In the genomic region with DNA sequence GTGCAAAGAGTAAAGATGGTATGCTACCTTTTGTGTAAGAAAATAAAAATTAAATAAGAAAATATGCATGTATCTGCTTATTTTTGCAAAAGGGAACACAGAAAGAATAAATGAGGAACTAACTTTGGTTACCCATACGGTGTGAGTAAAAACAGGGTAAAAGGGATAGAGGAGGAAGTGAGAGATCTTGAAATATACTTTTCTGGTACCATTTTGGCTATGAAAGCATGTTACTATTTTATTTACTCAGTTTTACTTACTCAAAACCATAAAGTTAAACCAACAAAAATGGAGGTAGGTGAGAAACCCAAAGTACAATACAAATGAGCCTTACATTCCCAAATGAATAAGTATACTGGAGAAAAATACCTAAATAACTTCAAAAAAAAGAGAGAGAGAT, we compare ENCODE assay signal across 15 cellular contexts.
"Had no signal": no experiment of that assay in that cellular context is flagged by ENCODE, and none has a peak within 500 bp of the region (broad histone marks: within the 10 kb centered on the region; RNA-seq: fewer than 3 reads in every experiment).

No MANE protein-coding gene starts in this region.

- H3K9me3 ChIP-seq: ascending aorta, right lobe of liver had no signal

- H3K27me3 ChIP-seq: ascending aorta, dorsolateral prefrontal cortex, right lobe of liver had no signal

- ATAC-seq: activated CD8-positive, alpha-beta T cell treated with anti-CD3 and anti-CD28 coated beads, Interleukin-2, amount 10 ng/mL, durations not matched to agents 7 days and 5 days; activated naive CD8-positive, alpha-beta T cell treated with anti-CD3 and anti-CD28 coated beads, Interleukin-2, amount 50 U/mL, for 24 hours; psoas muscle; right lobe of liver had no signal

- DNase-seq: activated CD4-positive, alpha-beta T cell treated with anti-CD3 and anti-CD28 coated beads for 48 hours; activated CD8-positive, alpha-beta memory T cell treated with anti-CD3 and anti-CD28 coated beads, Interleukin-2, amount 50 U/mL, for 48 hours; activated CD8-positive, alpha-beta T cell treated with anti-CD3 and anti-CD28 coated beads, Interleukin-2, amount 10 ng/mL, durations not matched to agents 7 days and 5 days; activated naive CD4-positive, alpha-beta T cell; activated naive CD8-positive, alpha-beta T cell treated with anti-CD3 and anti-CD28 coated beads, Interleukin-2, amount 50 U/mL, for 24 hours; dorsolateral prefrontal cortex; hypothalamus; kidney glomerular epithelial cell; psoas muscle; right lobe of liver; stimulated activated naive CD4-positive, alpha-beta T cell; trophoblast cell; WERI-Rb-1 had no signal

- H3K36me3 ChIP-seq: ascending aorta, right lobe of liver, WERI-Rb-1 had no signal

- H3K4me3 ChIP-seq: ascending aorta, dorsolateral prefrontal cortex, psoas muscle, right lobe of liver had no signal

- H3K27ac ChIP-seq: ascending aorta, dorsolateral prefrontal cortex, psoas muscle, right lobe of liver, WERI-Rb-1 had no signal

- FAIRE-seq: bronchial epithelial cell had no signal

- H3K4me1 ChIP-seq: ascending aorta, psoas muscle, right lobe of liver had no signal
